In the genomic region with DNA sequence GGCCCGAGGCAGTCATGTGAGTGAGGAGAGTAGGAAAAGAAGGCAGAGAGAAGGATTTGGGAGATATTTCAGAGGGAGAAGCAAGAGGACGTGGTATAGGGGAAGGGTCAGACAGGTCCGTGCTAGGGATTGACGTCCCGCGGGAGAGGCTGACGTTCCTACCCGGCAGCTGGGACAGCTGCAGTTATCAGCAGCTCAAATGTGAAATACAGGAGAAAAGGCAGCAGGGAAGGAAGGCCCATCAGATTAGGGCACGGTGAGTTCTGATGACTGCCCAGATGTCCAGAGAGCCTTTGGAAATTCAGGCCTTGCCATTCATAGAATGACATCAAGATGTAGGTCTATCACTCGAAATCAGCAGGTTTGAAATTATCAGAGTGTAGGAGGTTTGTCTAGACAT, we compare ENCODE assay signal across 1 cellular context.
TF ChIP-seq lines count a peak whose summit lies in the region.

No MANE protein-coding gene starts in this region.

TF ChIP-seq in SK-N-SH, 30 proteins besides CTCF, POLR2A, EP300 and RAD21 (continued from another document):
- TF ChIP-seq EZH2phosphoT487 (IDR thresholded peaks at IDR 0.05; ENCODE audit: borderline replicate concordance, low read depth) = no peak
